In genomic region chr10:83233691-83234090, GRCh38 we compare ENCODE assay signal across 8 cellular contexts.
"Had no signal": no experiment of that assay in that cellular context is flagged by ENCODE, and none has a peak within 500 bp of the region (broad histone marks: within the 10 kb centered on the region; RNA-seq: fewer than 3 reads in every experiment).

No MANE protein-coding gene starts in this region.

- H3K4me3 ChIP-seq: GM12878 had no signal

- DNase-seq: GDM1, GF-D8 had no signal

- ATAC-seq: GM12878 had no signal

- FAIRE-seq: G401.6, GM12878, GM12891, GM12892, GM18507, GM19239 had no signal
